33 cellular contexts compared by ENCODE assay signal in genomic region chr4:55681430-55681829, GRCh38. TPM values are rescaled to one million over a fixed set of nuclear protein-coding genes. Genes with fewer than 3 reads are reported as not detected.
"Had no signal": no experiment of that assay in that cellular context is flagged by ENCODE, and none has a peak within 500 bp of the region (broad histone marks: within the 10 kb centered on the region; RNA-seq: fewer than 3 reads in every experiment).

No MANE protein-coding gene starts in this region.

- H3K4me2 ChIP-seq: smooth muscle cell had no signal

- H3K27ac ChIP-seq: heart left ventricle, left ventricle myocardium inferior, neutrophil, parathyroid adenoma, psoas muscle, right atrium auricular region, right lobe of liver, stomach, testis, thyroid gland, transverse colon, upper lobe of right lung had no signal

- H2AFZ ChIP-seq: parathyroid adenoma had no signal

- H3K36me3 Mint-ChIP-seq: immature natural killer cell; naive thymus-derived CD8-positive, alpha-beta T cell; stimulated activated naive B cell treated with anti-CD40 and anti-IgM and Interleukin-4, amounts not matched to agents 10 μg/mL and 1 μg/mL and 100 μg/mL, for 72 hours had no signal

- H3K36me3 ChIP-seq: heart left ventricle, left ventricle myocardium inferior, neutrophil, right atrium auricular region, right lobe of liver, stomach, thyroid gland, transverse colon, upper lobe of right lung had no signal

- H3K79me2 ChIP-seq: parathyroid adenoma had no signal

- DNase-seq: heart left ventricle; hypothalamus; immature natural killer cell; islet precursor cell; left ventricle myocardium inferior; naive thymus-derived CD8-positive, alpha-beta T cell; occipital lobe; psoas muscle; right lobe of liver; stimulated activated CD4-positive, alpha-beta T cell treated with anti-CD3 and anti-CD28 coated beads, Interleukin-1b, Interleukin-23, amount 100 ng/mL, for 48 hours; stimulated activated CD4-positive, alpha-beta T cell treated with anti-CD3 and anti-CD28 coated beads, Interleukin-2, amount 100 ng/mL, for 48 hours; stimulated activated CD4-positive, alpha-beta T cell treated with anti-CD3 and anti-CD28 coated beads, Interleukin-4, amount 100 ng/mL, for 4 hours; stimulated activated CD8-positive, alpha-beta memory T cell treated with anti-CD3 and anti-CD28 coated beads, Interleukin-4, amount 100 ng/mL, for 48 hours; stimulated activated naive B cell treated with anti-CD40 and anti-IgM and Interleukin-4, amounts not matched to agents 10 μg/mL and 1 μg/mL and 100 μg/mL, for 72 hours; stimulated activated naive CD8-positive, alpha-beta T cell treated with anti-CD3 and anti-CD28 coated beads, Interleukin-15, Interleukin-2, amounts not matched to agents 100 U/mL and 50 U/mL, for 24 hours; stomach; testis; thyroid gland; transverse colon; upper lobe of right lung had no signal

- H3K4me3 Mint-ChIP-seq: immature natural killer cell; naive thymus-derived CD8-positive, alpha-beta T cell; nephron; neural crest cell; stimulated activated naive B cell treated with anti-CD40 and anti-IgM and Interleukin-4, amounts not matched to agents 10 μg/mL and 1 μg/mL and 100 μg/mL, for 72 hours had no signal

- H3K27ac Mint-ChIP-seq: immature natural killer cell; nephron; stimulated activated naive B cell treated with anti-CD40 and anti-IgM and Interleukin-4, amounts not matched to agents 10 μg/mL and 1 μg/mL and 100 μg/mL, for 72 hours had no signal

- ATAC-seq: heart left ventricle; naive thymus-derived CD8-positive, alpha-beta T cell; psoas muscle; right lobe of liver; stimulated activated naive B cell treated with anti-CD40 and anti-IgM and Interleukin-4, amounts not matched to agents 10 μg/mL and 1 μg/mL and 100 μg/mL, for 72 hours; stimulated activated naive CD8-positive, alpha-beta T cell treated with anti-CD3 and anti-CD28 coated beads, Interleukin-15, Interleukin-2, amounts not matched to agents 100 U/mL and 50 U/mL, for 24 hours; upper lobe of right lung had no signal

- FAIRE-seq: urothelium cell line had no signal

- H3K9me3 ChIP-seq: left ventricle myocardium inferior, neutrophil, psoas muscle, right atrium auricular region, right lobe of liver, stomach, testis, thyroid gland, transverse colon, upper lobe of right lung had no signal

- H3K27me3 ChIP-seq: heart left ventricle, neutrophil, right atrium auricular region, right lobe of liver, stomach, testis, thyroid gland, transverse colon, upper lobe of right lung had no signal

- H3K9ac ChIP-seq: parathyroid adenoma had no signal

- H3K4me1 Mint-ChIP-seq: immature natural killer cell; naive thymus-derived CD8-positive, alpha-beta T cell; nephron; stimulated activated naive B cell treated with anti-CD40 and anti-IgM and Interleukin-4, amounts not matched to agents 10 μg/mL and 1 μg/mL and 100 μg/mL, for 72 hours had no signal

- H3K4me1 ChIP-seq: heart left ventricle, left ventricle myocardium inferior, parathyroid adenoma, psoas muscle, right atrium auricular region, right lobe of liver, stomach, testis, thyroid gland, transverse colon, upper lobe of right lung had no signal

- H3K9me3 Mint-ChIP-seq: naive thymus-derived CD8-positive, alpha-beta T cell; nephron had no signal

- H3K4me3 ChIP-seq: heart left ventricle, left ventricle myocardium inferior, lung, psoas muscle, right atrium auricular region, right lobe of liver, smooth muscle cell, stomach, testis, thyroid gland, transverse colon, upper lobe of right lung had no signal

RNA-seq across cellular contexts. Expression of gene NMU, which starts 45.3 kb away (rescaled TPM):
- total RNA-seq: left ventricle myocardium inferior; mesenteric fat pad; naive thymus-derived CD8-positive, alpha-beta T cell; osteocyte; posterior vena cava; psoas muscle; renal cortical epithelial cell; right lobe of liver; skeletal muscle tissue; smooth muscle cell had no signal
- polyA plus RNA-seq: heart left ventricle; immature natural killer cell; naive thymus-derived CD8-positive, alpha-beta T cell; psoas muscle; smooth muscle cell had no signal
